1 cellular context compared by ENCODE assay signal in the genomic region with DNA sequence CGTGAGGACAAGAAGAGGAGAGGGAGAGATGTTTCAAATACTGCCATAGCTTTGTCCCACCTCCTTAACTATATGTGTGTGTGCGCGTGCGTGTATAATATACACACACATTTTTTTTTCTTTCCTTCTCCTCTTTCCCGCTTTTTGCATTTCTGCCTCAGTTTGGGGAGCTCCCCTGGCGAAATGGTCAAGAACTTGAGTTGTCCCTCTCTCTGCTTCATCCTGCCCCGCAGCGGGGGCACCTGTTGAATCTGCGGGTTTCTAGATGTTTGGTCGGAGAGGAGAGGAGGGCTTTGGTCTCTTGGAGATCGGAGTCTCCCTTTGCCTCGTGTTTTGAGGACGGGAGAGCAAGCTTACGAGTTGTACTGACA.
TF ChIP-seq lines count a peak whose summit lies in the region.

No MANE protein-coding gene starts in this region.

TF ChIP-seq in HepG2, 621 proteins besides CTCF, POLR2A, EP300 and RAD21 (continued from another document):
- TF ChIP-seq, protein P1, sequence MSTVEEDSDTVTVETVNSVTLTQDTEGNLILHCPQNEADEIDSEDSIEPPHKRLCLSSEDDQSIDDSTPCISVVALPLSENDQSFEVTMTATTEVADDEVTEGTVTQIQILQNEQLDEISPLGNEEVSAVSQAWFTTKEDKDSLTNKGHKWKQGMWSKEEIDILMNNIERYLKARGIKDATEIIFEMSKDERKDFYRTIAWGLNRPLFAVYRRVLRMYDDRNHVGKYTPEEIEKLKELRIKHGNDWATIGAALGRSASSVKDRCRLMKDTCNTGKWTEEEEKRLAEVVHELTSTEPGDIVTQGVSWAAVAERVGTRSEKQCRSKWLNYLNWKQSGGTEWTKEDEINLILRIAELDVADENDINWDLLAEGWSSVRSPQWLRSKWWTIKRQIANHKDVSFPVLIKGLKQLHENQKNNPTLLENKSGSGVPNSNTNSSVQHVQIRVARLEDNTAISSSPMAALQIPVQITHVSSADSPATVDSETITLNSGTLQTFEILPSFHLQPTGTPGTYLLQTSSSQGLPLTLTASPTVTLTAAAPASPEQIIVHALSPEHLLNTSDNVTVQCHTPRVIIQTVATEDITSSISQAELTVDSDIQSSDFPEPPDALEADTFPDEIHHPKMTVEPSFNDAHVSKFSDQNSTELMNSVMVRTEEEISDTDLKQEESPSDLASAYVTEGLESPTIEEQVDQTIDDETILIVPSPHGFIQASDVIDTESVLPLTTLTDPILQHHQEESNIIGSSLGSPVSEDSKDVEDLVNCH (CRISPR knock-in tag; IDR thresholded peaks at IDR 0.05), result no peak
